Comparison of ENCODE assay signal across 12 cellular contexts in the genomic region with DNA sequence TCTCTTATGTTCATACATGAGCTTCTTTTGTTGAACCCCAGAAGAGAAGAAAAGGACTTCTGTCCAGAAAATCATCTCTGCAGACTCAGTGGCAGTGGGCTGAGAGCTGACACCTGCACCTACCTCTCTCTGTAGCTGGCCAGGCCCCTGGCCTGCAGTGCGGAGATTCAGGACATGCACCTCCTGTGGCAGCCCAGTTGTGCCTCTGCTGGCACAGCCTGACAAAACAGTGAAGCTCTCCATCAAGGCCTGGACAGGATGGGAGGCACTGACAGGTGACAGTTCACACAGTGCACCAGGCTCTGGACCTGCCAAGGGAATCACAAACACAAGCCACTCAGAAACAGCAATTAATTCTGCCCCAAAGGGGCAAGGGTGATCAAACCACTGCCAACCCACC.
"Had no signal": no experiment of that assay in that cellular context is flagged by ENCODE, and none has a peak within 500 bp of the region (broad histone marks: within the 10 kb centered on the region; RNA-seq: fewer than 3 reads in every experiment).

No MANE protein-coding gene starts in this region.

- H3K4me3 ChIP-seq: prostate gland, thyroid gland had no signal

- H3K36me3 ChIP-seq: prostate gland had no signal

- H3K27me3 ChIP-seq: thyroid gland had no signal

- DNase-seq: activated CD4-positive, alpha-beta T cell treated with anti-CD3 and anti-CD28 coated beads, Interleukin-2, amount 50 U/mL, for 4 hours; activated CD4-positive, CD25-positive, alpha-beta regulatory T cell treated with anti-CD3 and anti-CD28 coated beads, Interleukin-2, amount 50 U/mL, for 72 hours; activated naive CD4-positive, alpha-beta T cell treated with Interleukin-2 at 50 U/mL for 16 hours; activated naive CD8-positive, alpha-beta T cell treated with anti-CD3 and anti-CD28 coated beads, Interleukin-2, amount 50 U/mL, for 24 hours; cortex of kidney; effector CD8-positive, alpha-beta T cell; left colon; nephron progenitor cell; stimulated activated CD4-positive, alpha-beta T cell treated with anti-CD3 and anti-CD28 coated beads, Interleukin-15, amount 100 ng/mL, for 24 hours; stimulated activated CD4-positive, alpha-beta T cell treated with anti-CD3 and anti-CD28 coated beads, Interleukin-4, amount 100 ng/mL, for 24 hours; thyroid gland had no signal

- ATAC-seq: activated naive CD8-positive, alpha-beta T cell treated with anti-CD3 and anti-CD28 coated beads, Interleukin-2, amount 50 U/mL, for 24 hours; left colon had no signal

- H3K9me3 ChIP-seq: prostate gland, thyroid gland had no signal

- H3K27ac ChIP-seq: prostate gland had no signal
